15 cellular contexts compared by ENCODE assay signal in the genomic region with DNA sequence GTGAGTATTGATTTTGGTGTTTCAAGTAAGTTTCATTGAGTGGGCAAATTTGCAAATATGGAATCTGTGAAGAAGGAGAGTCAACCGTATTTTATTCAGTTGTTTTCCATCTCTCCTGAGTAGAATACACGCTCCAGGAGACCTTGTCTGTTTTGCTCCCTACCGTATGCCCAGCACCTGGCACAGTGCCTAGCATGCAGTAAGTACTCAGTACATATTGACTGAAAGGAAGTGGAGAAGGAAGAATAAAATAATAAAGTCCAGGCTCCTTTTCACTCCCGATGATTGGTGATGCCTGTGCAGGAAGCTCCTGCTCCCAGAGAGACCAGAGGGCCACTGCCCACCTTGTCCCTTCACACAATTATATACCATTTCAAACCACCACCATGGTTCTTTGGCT. TPM values are rescaled to one million over a fixed set of nuclear protein-coding genes. Genes with fewer than 3 reads are reported as not detected.
DNase-seq lines count a peak whose midpoint lies in the region; ATAC-seq and TF ChIP-seq lines count a peak whose summit lies in the region.
"Had no signal": no experiment of that assay in that cellular context is flagged by ENCODE, and none has a peak within 500 bp of the region (broad histone marks: within the 10 kb centered on the region; RNA-seq: fewer than 3 reads in every experiment).

No MANE protein-coding gene starts in this region.

- no peaks in the 10 kb centered on the region for H3K9me3 ChIP-seq in lower lobe of right lung
- no peaks in the 10 kb centered on the region for H3K9me3 ChIP-seq in HAP-1

- POLR2A ChIA-PET in RWPE1 (lab: Yijun Ruan, JAX; ENCODE audit: low non-redundant PET): no interaction called here

- no peaks in the 10 kb centered on the region for H3K36me3 ChIP-seq in lower lobe of right lung
- no peaks in the 10 kb centered on the region for H3K36me3 ChIP-seq in HAP-1 (replicated peaks)

- peak overlapping the region; percentile 69 for H3K27ac ChIP-seq in RWPE1
- no peak overlapping the region for H3K27ac ChIP-seq in lower lobe of right lung
- H3K27ac ChIP-seq: foreskin keratinocyte had no signal

- no peak for TF ChIP-seq CTCF in RWPE1 (conservative IDR thresholded peaks at IDR 0.05; ENCODE audit: low read depth)
- no peak for TF ChIP-seq CTCF in lower lobe of right lung (IDR thresholded peaks at IDR 0.05)

- H3K4me1 ChIP-seq in lower lobe of right lung (no peaks in the 10 kb centered on the region), HAP-1 (peaks cover 13% of the 10 kb centered on the region)

- ATAC-seq in lower lobe of right lung: peak; percentile 49 to 57
- ATAC-seq in Right ventricle myocardium inferior: no peak
- ATAC-seq: GM23338; stimulated activated naive CD8-positive, alpha-beta T cell treated with anti-CD3 and anti-CD28 coated beads, Interleukin-15, amount 100 ng/mL, for 72 hours had no signal

- DNase-seq in Caki2 (ENCODE audit: low read depth) (peak; percentile 56), NCI-H187 (lab: John Stamatoyannopoulos, UW) (peak; percentile 50 to 65), RWPE1 (ENCODE audit: low spot score) (no peak), lower lobe of right lung (peak; percentile 61), Kasumi-1 (lab: John Stamatoyannopoulos, UW) (no peak), Right ventricle myocardium inferior (ENCODE audit: missing footprints) (no peak), NCI-H82 (lab: John Stamatoyannopoulos, UW) (no peak), HAP-1 (ENCODE audit: low spot score in 2 of 2) (no peak)
- DNase-seq: activated CD4-positive, CD25-positive, alpha-beta regulatory T cell treated with anti-CD3 and anti-CD28 coated beads, Interleukin-2, amount 50 U/mL, for 72 hours; Right ventricle myocardium superior; stimulated activated CD4-positive, alpha-beta T cell treated with anti-CD3 and anti-CD28 coated beads, Interleukin-1b, Interleukin-23, amount 100 ng/mL, for 48 hours; stimulated activated naive CD8-positive, alpha-beta T cell treated with anti-CD3 and anti-CD28 coated beads, Interleukin-15, amount 100 ng/mL, for 72 hours had no signal

- CTCF ChIA-PET in RWPE1 (lab: Yijun Ruan, JAX): interaction anchor here (0.6 to 2.4 kb wide), 4 partner anchors 14 to 209 kb away, joined by 3 to 10 read pairs (median 5); no protein-coding TSS in a partner anchor

- intact Hi-C loops in lower lobe of right lung (cut with DNase I): no loop called here
- intact Hi-C loops in Right ventricle myocardium inferior (cut with DNase I): no loop called here

- in situ Hi-C loops in Caki2 (cut with HindIII; ENCODE audit: low pct_unique_long_range_greater_than_20kb, low sequenced_read_pairs) (no loop called here), HAP-1 (cut with MboI; ENCODE audit: low sequenced_read_pairs) (no loop called here)

- H3K27me3 ChIP-seq in lower lobe of right lung (ENCODE audit: low read depth) (no peaks in the 10 kb centered on the region), HAP-1 (ENCODE audit: low read depth) (no peaks in the 10 kb centered on the region)

- no peak overlapping the region for H3K4me3 ChIP-seq in lower lobe of right lung
- no peak overlapping the region for H3K4me3 ChIP-seq in HAP-1
- H3K4me3 ChIP-seq: GM23338 had no signal

RNA-seq across cellular contexts. Expression of a gene that starts 59.4 kb away (rescaled TPM):
- total RNA-seq in Caki2 (2014; rRNA removed; shearing (Covaris generic); ENCODE audit: low replicate concordance): 34.6 and 39.9 TPM in 2 replicates
- 0.77 TPM for total RNA-seq in lower lobe of right lung
- total RNA-seq in Right ventricle myocardium inferior: 0.32 TPM
- total RNA-seq: B cell, Right ventricle myocardium superior had no signal

Comparison
In these comparisons a context has a peak if more than half of its experiments do, and no peak if none do; other contexts are left out.
1. DNase-seq: peak in Caki2 (single experiment), NCI-H187 (2 of 2) and lower lobe of right lung (single experiment); none in RWPE1 (single experiment), Kasumi-1 (0 of 2), Right ventricle myocardium inferior (single experiment), NCI-H82 (single experiment) and HAP-1 (0 of 2).
2. RNA of a gene that starts 59.4 kb away (total RNA-seq): 34.6 to 39.9 TPM in Caki2; 0.77 TPM in lower lobe of right lung (single experiment) and 0.32 TPM in Right ventricle myocardium inferior (single experiment); every median in the first group is over 10 times any median in the second.